ENCODE assay signal across 1 cellular context in the genomic region with DNA sequence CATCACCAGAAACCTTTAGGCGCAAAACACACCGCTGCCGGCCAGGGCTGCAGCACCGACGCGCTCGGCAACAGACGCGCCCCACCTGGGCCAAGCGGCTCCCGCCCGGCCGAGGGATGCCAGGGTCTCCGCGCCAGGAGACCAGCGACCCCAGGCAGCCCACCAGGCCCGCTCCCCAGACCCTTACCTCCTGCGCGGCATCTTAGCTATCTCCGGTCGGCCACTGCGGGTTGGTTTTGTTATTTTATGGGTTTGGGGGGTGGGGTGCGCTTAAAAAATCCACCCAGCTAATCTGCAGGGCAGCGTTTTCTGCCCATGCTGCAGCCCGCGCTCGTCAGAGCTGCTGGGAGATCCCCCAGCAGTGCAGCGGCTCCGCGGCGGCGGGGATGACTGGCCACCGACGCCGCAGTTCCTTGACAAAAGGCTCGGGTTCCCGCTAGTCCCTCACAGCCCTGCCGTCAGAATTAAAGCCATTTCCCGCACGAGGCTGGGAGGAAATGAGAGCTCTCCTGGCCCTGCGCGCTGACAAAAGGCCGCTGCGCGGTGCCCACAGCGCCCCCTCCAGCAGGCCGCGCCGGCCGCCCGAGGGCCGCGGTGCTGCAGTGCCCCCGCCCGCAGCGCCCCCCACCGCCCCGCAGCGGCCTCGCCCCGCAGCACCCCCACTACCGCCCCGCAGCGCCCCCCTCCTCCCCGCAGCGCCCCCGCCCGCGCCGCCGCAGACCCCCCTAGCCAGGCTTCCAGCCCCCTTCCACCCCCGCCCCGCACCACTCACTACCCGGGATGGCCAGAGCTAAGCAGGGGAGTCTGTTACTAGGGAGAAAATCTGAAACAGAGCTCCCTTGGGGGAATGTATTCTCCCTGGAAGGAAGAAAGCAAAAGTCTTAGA.
TF ChIP-seq lines count a peak whose summit lies in the region.

A gene with protein sequence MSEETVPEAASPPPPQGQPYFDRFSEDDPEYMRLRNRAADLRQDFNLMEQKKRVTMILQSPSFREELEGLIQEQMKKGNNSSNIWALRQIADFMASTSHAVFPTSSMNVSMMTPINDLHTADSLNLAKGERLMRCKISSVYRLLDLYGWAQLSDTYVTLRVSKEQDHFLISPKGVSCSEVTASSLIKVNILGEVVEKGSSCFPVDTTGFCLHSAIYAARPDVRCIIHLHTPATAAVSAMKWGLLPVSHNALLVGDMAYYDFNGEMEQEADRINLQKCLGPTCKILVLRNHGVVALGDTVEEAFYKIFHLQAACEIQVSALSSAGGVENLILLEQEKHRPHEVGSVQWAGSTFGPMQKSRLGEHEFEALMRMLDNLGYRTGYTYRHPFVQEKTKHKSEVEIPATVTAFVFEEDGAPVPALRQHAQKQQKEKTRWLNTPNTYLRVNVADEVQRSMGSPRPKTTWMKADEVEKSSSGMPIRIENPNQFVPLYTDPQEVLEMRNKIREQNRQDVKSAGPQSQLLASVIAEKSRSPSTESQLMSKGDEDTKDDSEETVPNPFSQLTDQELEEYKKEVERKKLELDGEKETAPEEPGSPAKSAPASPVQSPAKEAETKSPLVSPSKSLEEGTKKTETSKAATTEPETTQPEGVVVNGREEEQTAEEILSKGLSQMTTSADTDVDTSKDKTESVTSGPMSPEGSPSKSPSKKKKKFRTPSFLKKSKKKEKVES (minus strand): TSS at position 502 of the 886 bp plus-strand sequence. CDS start 61,792 bp downstream, outside the sequence.

TF ChIP-seq in K562, 482 proteins besides CTCF, POLR2A, EP300 and RAD21 (continued from another document and continues in another):
- TF ChIP-seq POU5F1 (IDR thresholded peaks at IDR 0.05; ENCODE audit: borderline replicate concordance, low read depth, low read length, partially characterized antibody) (no peak), SREBF2 (CRISPR knock-in tag; IDR thresholded peaks at IDR 0.05) (no peak), NR1H2 (CRISPR knock-in tag; IDR thresholded peaks at IDR 0.05) (no peak), CHD2 (IDR thresholded peaks at IDR 0.05; ENCODE audit: low read depth, low read length) (no peak), ASH1L (IDR thresholded peaks at IDR 0.05; ENCODE audit: borderline replicate concordance, low read depth, partially characterized antibody) (no peak), ZNF699 (CRISPR knock-in tag; IDR thresholded peaks at IDR 0.05; ENCODE audit: insufficient replicate concordance) (no peak), MCM2 (IDR thresholded peaks at IDR 0.05; ENCODE audit: low read depth) (no peak), POLR2H (tag; IDR thresholded peaks at IDR 0.05; ENCODE audit: low read depth) (no peak), CHD4 (IDR thresholded peaks at IDR 0.05; ENCODE audit: insufficient read depth, insufficient replicate concordance, low read depth, low read length, poor library complexity, severe bottlenecking) (no peak), RB1 (IDR thresholded peaks at IDR 0.05; ENCODE audit: low read depth) (peak; percentile 74; the same call in 1 of the 2 replicates), FOXK1 (CRISPR knock-in tag; IDR thresholded peaks at IDR 0.05; ENCODE audit: borderline replicate concordance) (no peak), SMAD2 (IDR thresholded peaks at IDR 0.05; ENCODE audit: low read depth, low read length) (no peak), ZNF57 (CRISPR knock-in tag; IDR thresholded peaks at IDR 0.05) (no peak), BACH1 (tag; IDR thresholded peaks at IDR 0.05) (no peak), ZBED1 (IDR thresholded peaks at IDR 0.05) (no peak), PTTG1 (tag; IDR thresholded peaks at IDR 0.05; ENCODE audit: low read depth) (no peak), MAZ (CRISPR knock-in tag; conservative IDR thresholded peaks at IDR 0.05 in 1 of 2, IDR thresholded peaks at IDR 0.05 in 1 of 2) (peak in 1 of 2 experiments; percentile 52; a peak in 2 of 4 replicates), GATAD2B (IDR thresholded peaks at IDR 0.05; ENCODE audit: borderline replicate concordance) (no peak), E2F3 (CRISPR knock-in tag; IDR thresholded peaks at IDR 0.05) (no peak), PURB (CRISPR knock-in tag; IDR thresholded peaks at IDR 0.05; ENCODE audit: low read depth) (no peak), MCM7 (IDR thresholded peaks at IDR 0.05) (no peak), ZNF263 (CRISPR knock-in tag; IDR thresholded peaks at IDR 0.05; ENCODE audit: borderline replicate concordance) (no peak), TAF1 (IDR thresholded peaks at IDR 0.05; ENCODE audit: control insufficient read depth, extremely low read depth, insufficient read depth, low read length, severe bottlenecking) (peak; percentile 62), ZNF224 (CRISPR knock-in tag; IDR thresholded peaks at IDR 0.05) (no peak), YY1 (IDR thresholded peaks at IDR 0.05; ENCODE audit: borderline replicate concordance in 1 of 3, control insufficient read depth in 1 of 3, extremely low read depth in 1 of 3, insufficient read depth in 3 of 3, insufficient read length in 1 of 3, insufficient replicate concordance in 2 of 3, low read depth in 1 of 3, low read length in 2 of 3) (peak in 2 of 3 experiments; percentile 56 to 59), ZNF175 (CRISPR knock-in tag; IDR thresholded peaks at IDR 0.05; ENCODE audit: low read depth) (no peak), STAT5B (CRISPR knock-in tag; IDR thresholded peaks at IDR 0.05) (no peak)
- TF ChIP-seq, protein P1, sequence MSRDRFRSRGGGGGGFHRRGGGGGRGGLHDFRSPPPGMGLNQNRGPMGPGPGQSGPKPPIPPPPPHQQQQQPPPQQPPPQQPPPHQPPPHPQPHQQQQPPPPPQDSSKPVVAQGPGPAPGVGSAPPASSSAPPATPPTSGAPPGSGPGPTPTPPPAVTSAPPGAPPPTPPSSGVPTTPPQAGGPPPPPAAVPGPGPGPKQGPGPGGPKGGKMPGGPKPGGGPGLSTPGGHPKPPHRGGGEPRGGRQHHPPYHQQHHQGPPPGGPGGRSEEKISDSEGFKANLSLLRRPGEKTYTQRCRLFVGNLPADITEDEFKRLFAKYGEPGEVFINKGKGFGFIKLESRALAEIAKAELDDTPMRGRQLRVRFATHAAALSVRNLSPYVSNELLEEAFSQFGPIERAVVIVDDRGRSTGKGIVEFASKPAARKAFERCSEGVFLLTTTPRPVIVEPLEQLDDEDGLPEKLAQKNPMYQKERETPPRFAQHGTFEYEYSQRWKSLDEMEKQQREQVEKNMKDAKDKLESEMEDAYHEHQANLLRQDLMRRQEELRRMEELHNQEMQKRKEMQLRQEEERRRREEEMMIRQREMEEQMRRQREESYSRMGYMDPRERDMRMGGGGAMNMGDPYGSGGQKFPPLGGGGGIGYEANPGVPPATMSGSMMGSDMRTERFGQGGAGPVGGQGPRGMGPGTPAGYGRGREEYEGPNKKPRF (IDR thresholded peaks at IDR 0.05; ENCODE audit: low read depth, low read length) = no peak
- TF ChIP-seq, protein P2, sequence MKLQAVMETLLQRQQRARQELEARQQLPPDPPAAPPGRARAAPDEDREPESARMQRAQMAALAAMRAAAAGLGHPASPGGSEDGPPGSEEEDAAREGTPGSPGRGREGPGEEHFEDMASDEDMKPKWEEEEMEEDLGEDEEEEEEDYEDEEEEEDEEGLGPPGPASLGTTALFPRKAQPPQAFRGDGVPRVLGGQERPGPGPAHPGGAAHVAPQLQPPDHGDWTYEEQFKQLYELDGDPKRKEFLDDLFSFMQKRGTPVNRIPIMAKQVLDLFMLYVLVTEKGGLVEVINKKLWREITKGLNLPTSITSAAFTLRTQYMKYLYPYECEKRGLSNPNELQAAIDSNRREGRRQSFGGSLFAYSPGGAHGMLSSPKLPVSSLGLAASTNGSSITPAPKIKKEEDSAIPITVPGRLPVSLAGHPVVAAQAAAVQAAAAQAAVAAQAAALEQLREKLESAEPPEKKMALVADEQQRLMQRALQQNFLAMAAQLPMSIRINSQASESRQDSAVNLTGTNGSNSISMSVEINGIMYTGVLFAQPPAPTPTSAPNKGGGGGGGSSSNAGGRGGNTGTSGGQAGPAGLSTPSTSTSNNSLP (IDR thresholded peaks at IDR 0.05; ENCODE audit: borderline replicate concordance, low read depth, low read length) = no peak
- TF ChIP-seq, protein P3, sequence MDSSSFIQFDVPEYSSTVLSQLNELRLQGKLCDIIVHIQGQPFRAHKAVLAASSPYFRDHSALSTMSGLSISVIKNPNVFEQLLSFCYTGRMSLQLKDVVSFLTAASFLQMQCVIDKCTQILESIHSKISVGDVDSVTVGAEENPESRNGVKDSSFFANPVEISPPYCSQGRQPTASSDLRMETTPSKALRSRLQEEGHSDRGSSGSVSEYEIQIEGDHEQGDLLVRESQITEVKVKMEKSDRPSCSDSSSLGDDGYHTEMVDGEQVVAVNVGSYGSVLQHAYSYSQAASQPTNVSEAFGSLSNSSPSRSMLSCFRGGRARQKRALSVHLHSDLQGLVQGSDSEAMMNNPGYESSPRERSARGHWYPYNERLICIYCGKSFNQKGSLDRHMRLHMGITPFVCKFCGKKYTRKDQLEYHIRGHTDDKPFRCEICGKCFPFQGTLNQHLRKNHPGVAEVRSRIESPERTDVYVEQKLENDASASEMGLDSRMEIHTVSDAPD (CRISPR knock-in tag; IDR thresholded peaks at IDR 0.05) = no peak
- TF ChIP-seq, protein P4, sequence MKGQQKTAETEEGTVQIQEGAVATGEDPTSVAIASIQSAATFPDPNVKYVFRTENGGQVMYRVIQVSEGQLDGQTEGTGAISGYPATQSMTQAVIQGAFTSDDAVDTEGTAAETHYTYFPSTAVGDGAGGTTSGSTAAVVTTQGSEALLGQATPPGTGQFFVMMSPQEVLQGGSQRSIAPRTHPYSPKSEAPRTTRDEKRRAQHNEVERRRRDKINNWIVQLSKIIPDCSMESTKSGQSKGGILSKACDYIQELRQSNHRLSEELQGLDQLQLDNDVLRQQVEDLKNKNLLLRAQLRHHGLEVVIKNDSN (CRISPR knock-in tag; IDR thresholded peaks at IDR 0.05) = no peak
- TF ChIP-seq, protein P5, sequence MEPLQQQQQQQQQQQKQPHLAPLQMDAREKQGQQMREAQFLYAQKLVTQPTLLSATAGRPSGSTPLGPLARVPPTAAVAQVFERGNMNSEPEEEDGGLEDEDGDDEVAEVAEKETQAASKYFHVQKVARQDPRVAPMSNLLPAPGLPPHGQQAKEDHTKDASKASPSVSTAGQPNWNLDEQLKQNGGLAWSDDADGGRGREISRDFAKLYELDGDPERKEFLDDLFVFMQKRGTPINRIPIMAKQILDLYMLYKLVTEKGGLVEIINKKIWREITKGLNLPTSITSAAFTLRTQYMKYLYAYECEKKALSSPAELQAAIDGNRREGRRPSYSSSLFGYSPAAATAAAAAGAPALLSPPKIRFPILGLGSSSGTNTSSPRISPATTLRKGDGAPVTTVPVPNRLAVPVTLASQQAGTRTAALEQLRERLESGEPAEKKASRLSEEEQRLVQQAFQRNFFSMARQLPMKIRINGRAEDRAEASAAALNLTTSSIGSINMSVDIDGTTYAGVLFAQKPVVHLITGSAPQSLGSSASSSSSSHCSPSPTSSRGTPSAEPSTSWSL (CRISPR knock-in tag; IDR thresholded peaks at IDR 0.05; ENCODE audit: borderline replicate concordance) = no peak
- TF ChIP-seq, protein P6, sequence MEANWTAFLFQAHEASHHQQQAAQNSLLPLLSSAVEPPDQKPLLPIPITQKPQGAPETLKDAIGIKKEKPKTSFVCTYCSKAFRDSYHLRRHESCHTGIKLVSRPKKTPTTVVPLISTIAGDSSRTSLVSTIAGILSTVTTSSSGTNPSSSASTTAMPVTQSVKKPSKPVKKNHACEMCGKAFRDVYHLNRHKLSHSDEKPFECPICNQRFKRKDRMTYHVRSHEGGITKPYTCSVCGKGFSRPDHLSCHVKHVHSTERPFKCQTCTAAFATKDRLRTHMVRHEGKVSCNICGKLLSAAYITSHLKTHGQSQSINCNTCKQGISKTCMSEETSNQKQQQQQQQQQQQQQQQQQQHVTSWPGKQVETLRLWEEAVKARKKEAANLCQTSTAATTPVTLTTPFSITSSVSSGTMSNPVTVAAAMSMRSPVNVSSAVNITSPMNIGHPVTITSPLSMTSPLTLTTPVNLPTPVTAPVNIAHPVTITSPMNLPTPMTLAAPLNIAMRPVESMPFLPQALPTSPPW (CRISPR knock-in tag; IDR thresholded peaks at IDR 0.05) = peak; percentile 87
- TF ChIP-seq, protein P7, sequence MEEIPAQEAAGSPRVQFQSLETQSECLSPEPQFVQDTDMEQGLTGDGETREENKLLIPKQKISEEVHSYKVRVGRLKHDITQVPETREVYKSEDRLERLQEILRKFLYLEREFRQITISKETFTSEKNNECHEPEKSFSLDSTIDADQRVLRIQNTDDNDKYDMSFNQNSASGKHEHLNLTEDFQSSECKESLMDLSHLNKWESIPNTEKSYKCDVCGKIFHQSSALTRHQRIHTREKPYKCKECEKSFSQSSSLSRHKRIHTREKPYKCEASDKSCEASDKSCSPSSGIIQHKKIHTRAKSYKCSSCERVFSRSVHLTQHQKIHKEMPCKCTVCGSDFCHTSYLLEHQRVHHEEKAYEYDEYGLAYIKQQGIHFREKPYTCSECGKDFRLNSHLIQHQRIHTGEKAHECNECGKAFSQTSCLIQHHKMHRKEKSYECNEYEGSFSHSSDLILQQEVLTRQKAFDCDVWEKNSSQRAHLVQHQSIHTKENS (CRISPR knock-in tag; IDR thresholded peaks at IDR 0.05) = no peak
- TF ChIP-seq, protein P8, sequence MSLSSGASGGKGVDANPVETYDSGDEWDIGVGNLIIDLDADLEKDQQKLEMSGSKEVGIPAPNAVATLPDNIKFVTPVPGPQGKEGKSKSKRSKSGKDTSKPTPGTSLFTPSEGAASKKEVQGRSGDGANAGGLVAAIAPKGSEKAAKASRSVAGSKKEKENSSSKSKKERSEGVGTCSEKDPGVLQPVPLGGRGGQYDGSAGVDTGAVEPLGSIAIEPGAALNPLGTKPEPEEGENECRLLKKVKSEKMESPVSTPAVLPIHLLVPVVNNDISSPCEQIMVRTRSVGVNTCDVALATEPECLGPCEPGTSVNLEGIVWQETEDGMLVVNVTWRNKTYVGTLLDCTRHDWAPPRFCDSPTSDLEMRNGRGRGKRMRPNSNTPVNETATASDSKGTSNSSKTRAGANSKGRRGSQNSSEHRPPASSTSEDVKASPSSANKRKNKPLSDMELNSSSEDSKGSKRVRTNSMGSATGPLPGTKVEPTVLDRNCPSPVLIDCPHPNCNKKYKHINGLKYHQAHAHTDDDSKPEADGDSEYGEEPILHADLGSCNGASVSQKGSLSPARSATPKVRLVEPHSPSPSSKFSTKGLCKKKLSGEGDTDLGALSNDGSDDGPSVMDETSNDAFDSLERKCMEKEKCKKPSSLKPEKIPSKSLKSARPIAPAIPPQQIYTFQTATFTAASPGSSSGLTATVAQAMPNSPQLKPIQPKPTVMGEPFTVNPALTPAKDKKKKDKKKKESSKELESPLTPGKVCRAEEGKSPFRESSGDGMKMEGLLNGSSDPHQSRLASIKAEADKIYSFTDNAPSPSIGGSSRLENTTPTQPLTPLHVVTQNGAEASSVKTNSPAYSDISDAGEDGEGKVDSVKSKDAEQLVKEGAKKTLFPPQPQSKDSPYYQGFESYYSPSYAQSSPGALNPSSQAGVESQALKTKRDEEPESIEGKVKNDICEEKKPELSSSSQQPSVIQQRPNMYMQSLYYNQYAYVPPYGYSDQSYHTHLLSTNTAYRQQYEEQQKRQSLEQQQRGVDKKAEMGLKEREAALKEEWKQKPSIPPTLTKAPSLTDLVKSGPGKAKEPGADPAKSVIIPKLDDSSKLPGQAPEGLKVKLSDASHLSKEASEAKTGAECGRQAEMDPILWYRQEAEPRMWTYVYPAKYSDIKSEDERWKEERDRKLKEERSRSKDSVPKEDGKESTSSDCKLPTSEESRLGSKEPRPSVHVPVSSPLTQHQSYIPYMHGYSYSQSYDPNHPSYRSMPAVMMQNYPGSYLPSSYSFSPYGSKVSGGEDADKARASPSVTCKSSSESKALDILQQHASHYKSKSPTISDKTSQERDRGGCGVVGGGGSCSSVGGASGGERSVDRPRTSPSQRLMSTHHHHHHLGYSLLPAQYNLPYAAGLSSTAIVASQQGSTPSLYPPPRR (CRISPR knock-in tag; IDR thresholded peaks at IDR 0.05; ENCODE audit: borderline replicate concordance) = no peak
